In the genomic region with DNA sequence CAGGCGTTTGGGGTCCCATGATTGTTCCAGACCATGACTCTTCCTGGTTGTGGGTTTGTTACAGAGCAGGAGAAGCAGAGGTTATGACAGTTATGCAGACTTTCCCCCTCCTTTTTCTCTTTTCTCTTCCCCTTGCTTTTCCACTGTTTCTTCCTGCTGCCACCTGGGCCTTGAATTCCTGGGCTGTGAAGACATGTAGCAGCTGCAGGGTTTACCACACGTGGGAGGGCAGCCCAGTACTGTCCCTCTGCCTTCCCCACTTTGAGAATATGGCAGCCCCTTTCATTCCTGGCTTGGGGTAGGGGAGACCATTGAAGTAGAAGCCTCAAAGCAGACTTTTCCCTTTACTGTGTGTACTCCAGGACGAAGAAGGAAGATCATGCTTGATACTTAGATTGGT, we compare ENCODE assay signal across 17 cellular contexts.
"Had no signal": no experiment of that assay in that cellular context is flagged by ENCODE, and none has a peak within 500 bp of the region (broad histone marks: within the 10 kb centered on the region; RNA-seq: fewer than 3 reads in every experiment).

No MANE protein-coding gene starts in this region.

- H3K36me3 ChIP-seq: neural progenitor cell had no signal

- H3K4me3 Mint-ChIP-seq: activated CD4-positive, alpha-beta T cell treated with anti-CD3 and anti-CD28 coated beads, Interleukin-2, amount 10 ng/mL, durations not matched to agents 24 days and 14 days; activated CD8-positive, alpha-beta T cell treated with anti-CD3 and anti-CD28 coated beads for 36 hours; neural progenitor cell had no signal

- DNase-seq: activated CD4-positive, alpha-beta T cell treated with anti-CD3 and anti-CD28 coated beads, Interleukin-2, amount 10 ng/mL, durations not matched to agents 24 days and 14 days; activated CD8-positive, alpha-beta T cell treated with anti-CD3 and anti-CD28 coated beads for 36 hours; activated gamma-delta T cell; activated T-cell treated with anti-CD3 and anti-CD28 coated beads, Interleukin-2, amount 50 U/mL, for 1 hour; anterior cingulate cortex; brain microvascular endothelial cell; erythroblast; hypothalamus; lower lobe of right lung; stomach; T-helper 1 cell; T1000; trophoblast cell had no signal

- H3K4me1 ChIP-seq: lower lobe of right lung, neural progenitor cell, stomach had no signal

- H3K27ac ChIP-seq: brain microvascular endothelial cell, coronary artery, lower lobe of right lung, neural progenitor cell, skin epidermis, stomach had no signal

- H3K27me3 Mint-ChIP-seq: activated CD4-positive, alpha-beta T cell treated with anti-CD3 and anti-CD28 coated beads, Interleukin-2, amount 10 ng/mL, durations not matched to agents 24 days and 14 days; activated CD8-positive, alpha-beta T cell treated with anti-CD3 and anti-CD28 coated beads for 36 hours; progenitor cell of endocrine pancreas had no signal

- ATAC-seq: activated CD8-positive, alpha-beta T cell treated with anti-CD3 and anti-CD28 coated beads for 36 hours; lower lobe of right lung had no signal

- H3K4me3 ChIP-seq: coronary artery, lower lobe of right lung, neural progenitor cell, skin epidermis, stomach had no signal

- H3K9me3 ChIP-seq: lower lobe of right lung, stomach had no signal

- H3K4me1 Mint-ChIP-seq: neural progenitor cell had no signal

- H3K9me3 Mint-ChIP-seq: activated CD4-positive, alpha-beta T cell treated with anti-CD3 and anti-CD28 coated beads, Interleukin-2, amount 10 ng/mL, durations not matched to agents 24 days and 14 days; activated CD8-positive, alpha-beta T cell treated with anti-CD3 and anti-CD28 coated beads for 36 hours; neural progenitor cell had no signal

- H3K27me3 ChIP-seq: brain microvascular endothelial cell, neural progenitor cell, stomach had no signal

- H3K27ac Mint-ChIP-seq: activated CD8-positive, alpha-beta T cell treated with anti-CD3 and anti-CD28 coated beads for 36 hours; neural progenitor cell; progenitor cell of endocrine pancreas had no signal
